1 cellular context compared by ENCODE assay signal in genomic region chr7:44971991-44972441, GRCh38.
TF ChIP-seq lines count a peak whose summit lies in the region.

No MANE protein-coding gene starts in this region.

TF ChIP-seq in HepG2, 621 proteins besides CTCF, POLR2A, EP300 and RAD21 (continued from another document and continues in another):
- TF ChIP-seq ZFP91 (CRISPR knock-in tag; IDR thresholded peaks at IDR 0.05; ENCODE audit: borderline replicate concordance) (no peak; the same call in 1 of the 2 replicates), UBTF (CRISPR knock-in tag; IDR thresholded peaks at IDR 0.05) (peak; percentile 54; the same call in 1 of the 2 replicates), FOSL2 (CRISPR knock-in tag; IDR thresholded peaks at IDR 0.05) (no peak), ZNF414 (CRISPR knock-in tag; IDR thresholded peaks at IDR 0.05) (no peak), MTA1 (CRISPR knock-in tag; IDR thresholded peaks at IDR 0.05; ENCODE audit: borderline replicate concordance) (no peak), NFYB (CRISPR knock-in tag; IDR thresholded peaks at IDR 0.05) (no peak), STAT5B (CRISPR knock-in tag; IDR thresholded peaks at IDR 0.05) (no peak), ZNF230 (CRISPR knock-in tag; IDR thresholded peaks at IDR 0.05) (no peak), FOXC1 (CRISPR knock-in tag; IDR thresholded peaks at IDR 0.05; ENCODE audit: borderline replicate concordance) (no peak), SOX6 (IDR thresholded peaks at IDR 0.05) (no peak), SOX6 (CRISPR knock-in tag; IDR thresholded peaks at IDR 0.05) (peak; percentile 59), HNRNPH1 (optimal IDR thresholded peaks at IDR 0.05; ENCODE audit: low read depth, low read length) (no peak), RXRB (CRISPR knock-in tag; IDR thresholded peaks at IDR 0.05; ENCODE audit: borderline replicate concordance) (peak; percentile 70), ZBTB33 (CRISPR knock-in tag; IDR thresholded peaks at IDR 0.05) (no peak), CHD2 (IDR thresholded peaks at IDR 0.05; ENCODE audit: low read depth, low read length) (no peak), CCAR2 (optimal IDR thresholded peaks at IDR 0.05; ENCODE audit: low read depth, low read length) (no peak), ZNF691 (CRISPR knock-in tag; IDR thresholded peaks at IDR 0.05; ENCODE audit: borderline replicate concordance, low read depth) (no peak; the same call in 1 of the 2 replicates), ZSCAN29 (CRISPR knock-in tag; conservative IDR thresholded peaks at IDR 0.05) (no peak), ZNF136 (CRISPR knock-in tag; IDR thresholded peaks at IDR 0.05; ENCODE audit: low read depth) (no peak), PBX2 (CRISPR knock-in tag; IDR thresholded peaks at IDR 0.05) (no peak), ZNF331 (CRISPR knock-in tag; IDR thresholded peaks at IDR 0.05) (peak; percentile 38; the same call in 1 of the 2 replicates), ZNF550 (CRISPR knock-in tag; IDR thresholded peaks at IDR 0.05; ENCODE audit: borderline replicate concordance) (no peak), KDM5B (CRISPR knock-in tag; IDR thresholded peaks at IDR 0.05; ENCODE audit: borderline replicate concordance) (0 out of 2 replicates have a peak, but pooled peaks have one; percentile 5), MYPOP (CRISPR knock-in tag; IDR thresholded peaks at IDR 0.05) (no peak), ZNF816 (CRISPR knock-in tag; IDR thresholded peaks at IDR 0.05; ENCODE audit: borderline replicate concordance) (no peak), IKZF4 (CRISPR knock-in tag; IDR thresholded peaks at IDR 0.05; ENCODE audit: borderline replicate concordance, low read depth, not compliant biosample characterization) (no peak), NR2F1 (CRISPR knock-in tag; IDR thresholded peaks at IDR 0.05) (no peak), ZNF282 (IDR thresholded peaks at IDR 0.05; ENCODE audit: partially characterized antibody) (no peak), SNAPC5 (CRISPR knock-in tag; IDR thresholded peaks at IDR 0.05; ENCODE audit: borderline replicate concordance) (no peak), ZNF564 (CRISPR knock-in tag; IDR thresholded peaks at IDR 0.05) (no peak), FLYWCH1 (CRISPR knock-in tag; IDR thresholded peaks at IDR 0.05) (no peak), IRX3 (CRISPR knock-in tag; IDR thresholded peaks at IDR 0.05; ENCODE audit: borderline replicate concordance, low read depth) (no peak), KLF6 (CRISPR knock-in tag; IDR thresholded peaks at IDR 0.05) (no peak), ZNF841 (CRISPR knock-in tag; IDR thresholded peaks at IDR 0.05; ENCODE audit: borderline replicate concordance) (no peak), RARA (CRISPR knock-in tag; IDR thresholded peaks at IDR 0.05) (peak; percentile 73), SIX1 (CRISPR knock-in tag; IDR thresholded peaks at IDR 0.05; ENCODE audit: borderline replicate concordance) (no peak), MIER3 (CRISPR knock-in tag; IDR thresholded peaks at IDR 0.05; ENCODE audit: borderline replicate concordance) (no peak), HES4 (CRISPR knock-in tag; IDR thresholded peaks at IDR 0.05; ENCODE audit: borderline replicate concordance) (no peak), HOXA3 (CRISPR knock-in tag; IDR thresholded peaks at IDR 0.05) (no peak), HOXA5 (CRISPR knock-in tag; IDR thresholded peaks at IDR 0.05) (no peak), CENPT (CRISPR knock-in tag; IDR thresholded peaks at IDR 0.05; ENCODE audit: low read depth) (no peak), CHD4 (IDR thresholded peaks at IDR 0.05; ENCODE audit: borderline replicate concordance, low read length) (no peak), REST (IDR thresholded peaks at IDR 0.05; ENCODE audit: borderline replicate concordance in 1 of 2, low read depth in 1 of 2, low read length in 2 of 2) (peak in 1 of 2 experiments; percentile 49; a peak in 1 of 4 replicates), SMAD3 (CRISPR knock-in tag; IDR thresholded peaks at IDR 0.05) (no peak), GTF2F1 (IDR thresholded peaks at IDR 0.05; ENCODE audit: low read length) (no peak), PBX3 (CRISPR knock-in tag; IDR thresholded peaks at IDR 0.05; ENCODE audit: borderline replicate concordance) (no peak), SETDB1 (CRISPR knock-in tag; IDR thresholded peaks at IDR 0.05; ENCODE audit: borderline replicate concordance) (no peak), TRIM22 (IDR thresholded peaks at IDR 0.05) (no peak), ZNF839 (CRISPR knock-in tag; IDR thresholded peaks at IDR 0.05; ENCODE audit: borderline replicate concordance) (no peak), IRF9 (CRISPR knock-in tag; IDR thresholded peaks at IDR 0.05; ENCODE audit: borderline replicate concordance) (no peak), ZKSCAN5 (CRISPR knock-in tag; IDR thresholded peaks at IDR 0.05) (no peak), ZNF501 (CRISPR knock-in tag; IDR thresholded peaks at IDR 0.05) (no peak)
